ENCODE assay signal across 33 cellular contexts in the genomic region with DNA sequence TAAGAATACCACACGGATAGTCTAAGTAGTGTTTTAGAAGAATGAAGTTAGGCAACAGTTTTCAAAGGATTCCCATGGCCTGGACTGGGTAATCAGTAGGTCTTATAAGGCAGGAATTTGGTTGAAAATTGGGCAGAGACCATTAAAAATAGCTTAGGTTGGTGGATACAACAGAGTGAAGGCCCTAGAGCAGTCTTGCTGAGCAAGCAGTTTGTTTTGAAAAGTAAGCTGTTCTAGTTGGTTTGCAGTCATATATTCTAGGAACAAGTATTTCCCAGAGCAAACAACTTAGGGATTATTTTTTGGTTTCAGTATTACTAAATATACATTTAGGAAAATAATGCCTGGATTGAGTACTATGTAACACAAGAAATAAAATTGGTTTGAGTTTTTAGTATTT.
"Had no signal": no experiment of that assay in that cellular context is flagged by ENCODE, and none has a peak within 500 bp of the region (broad histone marks: within the 10 kb centered on the region; RNA-seq: fewer than 3 reads in every experiment).

No MANE protein-coding gene starts in this region.

- DNase-seq: activated effector memory CD4-positive, alpha-beta T cell treated with anti-CD3 and anti-CD28 coated beads, Interleukin-2, amount 50 U/mL, for 16 hours; activated effector memory CD4-positive, alpha-beta T cell treated with Interleukin-2 at 50 U/mL for 16 hours; activated gamma-delta T cell; activated gamma-delta T cell treated with Interleukin-2 at 50 U/mL for 16 hours; activated naive CD4-positive, alpha-beta T cell; activated naive CD4-positive, alpha-beta T cell treated with anti-CD3 and anti-CD28 coated beads for 36 hours; activated naive CD4-positive, alpha-beta T cell treated with anti-CD3 and anti-CD28 coated beads, Interleukin-2, amount 10 ng/mL, durations not matched to agents 7 days and 5 days; activated naive CD4-positive, alpha-beta T cell treated with anti-CD3 and anti-CD28 coated beads, Interleukin-2, amount 50 U/mL, for 16 hours; activated naive CD4-positive, alpha-beta T cell treated with Interleukin-2 at 50 U/mL for 16 hours; activated naive CD8-positive, alpha-beta T cell treated with anti-CD3 and anti-CD28 coated beads for 36 hours; activated naive CD8-positive, alpha-beta T cell treated with anti-CD3 and anti-CD28 coated beads, Interleukin-2, amount 10 ng/mL, durations not matched to agents 7 days and 5 days; activated naive CD8-positive, alpha-beta T cell treated with anti-CD3 and anti-CD28 coated beads, Interleukin-2, amount 50 U/mL, for 24 hours; activated T-cell treated with anti-CD3 and anti-CD28 coated beads, Interleukin-2, amount 50 U/mL, for 1 hour; activated T-cell treated with anti-CD3 and anti-CD28 coated beads, Interleukin-2, amount 50 U/mL, for 24 hours; activated T-cell treated with anti-CD3 and anti-CD28 coated beads, Interleukin-2, amount 50 U/mL, for 4 hours; activated T-cell treated with anti-CD3 and anti-CD28 coated beads, Interleukin-2, amount 50 U/mL, for 48 hours; activated T-cell treated with anti-CD3 and anti-CD28 coated beads, Interleukin-2, amount 50 U/mL, for 72 hours; adrenal gland; amniotic stem cell; amygdala; aorta; body of pancreas; brain microvascular endothelial cell; caudate nucleus; central memory CD4-positive, alpha-beta T cell; cerebellar nuclear complex had no signal

- ATAC-seq: activated naive CD4-positive, alpha-beta T cell treated with anti-CD3 and anti-CD28 coated beads, Interleukin-2, amount 50 U/mL, for 72 hours; activated naive CD8-positive, alpha-beta T cell treated with anti-CD3 and anti-CD28 coated beads, Interleukin-2, amount 50 U/mL, for 24 hours; activated T-cell treated with anti-CD3 and anti-CD28 coated beads, Interleukin-2, amount 50 U/mL, for 4 hours; activated T-cell treated with anti-CD3 and anti-CD28 coated beads, Interleukin-2, amount 50 U/mL, for 72 hours; activated T-helper 17 cell treated with anti-CD3 and anti-CD28 coated beads, Interleukin-2, amount 50 U/mL, for 72 hours; body of pancreas had no signal

- H3K4me1 ChIP-seq: adrenal gland, ascending aorta, body of pancreas, breast epithelium had no signal

- H3K4me3 ChIP-seq: adrenal gland, ascending aorta, body of pancreas, breast epithelium, cardiac muscle cell had no signal

- FAIRE-seq: astrocyte, bronchial epithelial cell had no signal

- H3K9me3 ChIP-seq: adrenal gland, ascending aorta, body of pancreas, breast epithelium had no signal

- H3K27me3 ChIP-seq: adrenal gland, ascending aorta, body of pancreas, brain microvascular endothelial cell, breast epithelium, cardiac muscle cell had no signal

- H3K27ac ChIP-seq: adrenal gland, ascending aorta, body of pancreas, brain microvascular endothelial cell, breast epithelium, cardiac muscle cell had no signal

- H3K36me3 ChIP-seq: adrenal gland, ascending aorta, brain microvascular endothelial cell, breast epithelium, cardiac muscle cell had no signal
